Comparison of ENCODE assay signal across 27 cellular contexts in the genomic region with DNA sequence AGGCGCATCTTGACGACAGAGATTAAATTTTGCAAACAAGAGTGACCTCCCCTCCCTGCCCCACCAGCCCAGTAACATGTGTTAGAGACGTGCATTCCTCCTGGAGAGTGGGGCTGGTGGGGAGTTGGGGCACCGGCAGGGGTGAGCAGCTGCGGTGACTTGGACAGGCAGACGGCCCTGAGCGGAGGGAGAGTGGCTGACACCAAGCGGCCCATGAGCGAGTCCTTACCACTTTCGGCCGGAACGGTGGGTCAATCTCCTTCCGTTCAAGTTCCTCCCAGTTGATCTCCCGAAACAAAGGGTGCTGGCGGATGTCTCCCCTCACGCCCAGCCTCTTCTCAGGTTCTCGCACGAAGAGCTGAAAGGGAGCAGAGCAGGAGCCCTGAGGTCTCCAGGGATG.
"Had no signal": no experiment of that assay in that cellular context is flagged by ENCODE, and none has a peak within 500 bp of the region (broad histone marks: within the 10 kb centered on the region; RNA-seq: fewer than 3 reads in every experiment).

No MANE protein-coding gene starts in this region.

- H3K27me3 ChIP-seq: neural progenitor cell, neutrophil, ovary, right atrium auricular region, right lobe of liver, tibial nerve, upper lobe of left lung had no signal

- H3K4me3 Mint-ChIP-seq: immature natural killer cell; mesothelial cell of epicardium; naive B cell; natural killer cell; nephron progenitor cell; neural progenitor cell; stimulated activated memory B cell treated with anti-CD40 and anti-IgM and Interleukin-4, amounts not matched to agents 10 μg/mL and 1 μg/mL and 100 μg/mL, for 72 hours; stimulated activated naive CD8-positive, alpha-beta T cell treated with anti-CD3 and anti-CD28 coated beads, Interleukin-15, amount 100 ng/mL, for 72 hours had no signal

- H3K9me3 Mint-ChIP-seq: immature natural killer cell; mesothelial cell of epicardium; naive B cell; natural killer cell; nephron progenitor cell; neural progenitor cell; stimulated activated memory B cell treated with anti-CD40 and anti-IgM and Interleukin-4, amounts not matched to agents 10 μg/mL and 1 μg/mL and 100 μg/mL, for 72 hours; stimulated activated naive CD8-positive, alpha-beta T cell treated with anti-CD3 and anti-CD28 coated beads, Interleukin-15, amount 100 ng/mL, for 72 hours had no signal

- H3K9me3 ChIP-seq: left ventricle myocardium inferior, neutrophil, ovary, right atrium auricular region, right lobe of liver, tibial nerve, upper lobe of left lung had no signal

- H3K27ac ChIP-seq: left ventricle myocardium inferior, neural progenitor cell, neutrophil, ovary, right atrium auricular region, right lobe of liver, tibial nerve, upper lobe of left lung had no signal

- H3K27ac Mint-ChIP-seq: mesothelial cell of epicardium; naive B cell; nephron progenitor cell; neural progenitor cell; progenitor cell of endocrine pancreas; stimulated activated memory B cell treated with anti-CD40 and anti-IgM and Interleukin-4, amounts not matched to agents 10 μg/mL and 1 μg/mL and 100 μg/mL, for 72 hours had no signal

- ATAC-seq: natural killer cell; right lobe of liver; stimulated activated memory B cell treated with anti-CD40 and anti-IgM and Interleukin-4, amounts not matched to agents 10 μg/mL and 1 μg/mL and 100 μg/mL, for 72 hours; stimulated activated naive CD8-positive, alpha-beta T cell treated with anti-CD3 and anti-CD28 coated beads, Interleukin-15, amount 100 ng/mL, for 72 hours had no signal

- DNase-seq: hypothalamus; immature natural killer cell; left ventricle myocardium inferior; mesendoderm; naive B cell; natural killer cell; nephron progenitor cell; occipital lobe; ovary; right lobe of liver; stimulated activated CD4-positive, alpha-beta T cell treated with anti-CD3 and anti-CD28 coated beads, Interleukin-1b, Interleukin-23, amount 100 ng/mL, for 48 hours; stimulated activated CD4-positive, alpha-beta T cell treated with anti-CD3 and anti-CD28 coated beads, Interleukin-2, amount 100 ng/mL, for 48 hours; stimulated activated CD4-positive, alpha-beta T cell treated with anti-CD3 and anti-CD28 coated beads, Interleukin-4, amount 100 ng/mL, for 4 hours; stimulated activated CD8-positive, alpha-beta memory T cell treated with anti-CD3 and anti-CD28 coated beads, Interleukin-4, amount 100 ng/mL, for 48 hours; stimulated activated naive CD4-positive, alpha-beta T cell treated with Interleukin-2 at 50 U/mL for 16 hours; stimulated activated naive CD8-positive, alpha-beta T cell treated with anti-CD3 and anti-CD28 coated beads, Interleukin-15, amount 100 ng/mL, for 72 hours; substantia nigra had no signal

- H3K36me3 Mint-ChIP-seq: mesothelial cell of epicardium; naive B cell; natural killer cell; stimulated activated memory B cell treated with anti-CD40 and anti-IgM and Interleukin-4, amounts not matched to agents 10 μg/mL and 1 μg/mL and 100 μg/mL, for 72 hours had no signal

- H3K4me1 ChIP-seq: left ventricle myocardium inferior, neural progenitor cell, right atrium auricular region, right lobe of liver, tibial nerve, upper lobe of left lung had no signal

- H3K4me1 Mint-ChIP-seq: mesothelial cell of epicardium; naive B cell; neural progenitor cell; stimulated activated memory B cell treated with anti-CD40 and anti-IgM and Interleukin-4, amounts not matched to agents 10 μg/mL and 1 μg/mL and 100 μg/mL, for 72 hours had no signal

- H3K4me3 ChIP-seq: left ventricle myocardium inferior, lung, neural progenitor cell, ovary, right atrium auricular region, right lobe of liver, smooth muscle cell, tibial nerve, upper lobe of left lung had no signal

- H3K36me3 ChIP-seq: left ventricle myocardium inferior, neural progenitor cell, neutrophil, ovary, right atrium auricular region, right lobe of liver, tibial nerve had no signal

- H3K27me3 Mint-ChIP-seq: naive B cell; stimulated activated naive CD8-positive, alpha-beta T cell treated with anti-CD3 and anti-CD28 coated beads, Interleukin-15, amount 100 ng/mL, for 72 hours had no signal
